Comparison of ENCODE assay signal across 8 cellular contexts in the genomic region with DNA sequence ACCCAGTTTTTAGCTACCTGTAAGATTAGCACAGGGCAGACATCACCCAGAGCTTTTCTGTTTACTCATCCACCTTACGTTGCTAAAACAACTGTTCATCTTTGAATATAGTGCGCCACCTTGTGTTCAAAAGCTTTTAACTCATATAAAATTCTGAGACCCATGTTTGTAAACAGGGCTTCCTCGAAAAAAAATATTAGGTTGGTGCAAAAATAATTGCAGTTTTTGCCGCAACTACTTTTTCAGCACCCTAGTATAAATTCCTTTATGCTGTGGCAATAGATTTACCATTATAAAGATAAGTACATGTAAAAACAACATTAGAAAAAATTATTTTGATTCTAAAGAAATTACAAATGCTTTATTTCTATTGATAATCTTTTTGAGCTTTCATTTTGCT.
DNase-seq lines count a peak whose midpoint lies in the region; ATAC-seq, FAIRE-seq and TF ChIP-seq lines count a peak whose summit lies in the region.

No MANE protein-coding gene starts in this region.

- H3K4me3 ChIP-seq in NT2/D1 (ENCODE audit: insufficient read length, low read depth) (no peak overlapping the region), mammary epithelial cell (replicated peaks in 1 of 3; ENCODE audit: insufficient read depth in 1 of 3, low read depth in 2 of 3, low read length in 3 of 3) (no peak overlapping the region), kidney (ENCODE audit: low read length in 2 of 2) (no peak overlapping the region), testis (no peak overlapping the region)

- H4K20me1 ChIP-seq in mammary epithelial cell (ENCODE audit: insufficient read depth, low read length) = no peaks in the 10 kb centered on the region

- no peaks in the 10 kb centered on the region for H3K9me3 ChIP-seq in NT2/D1 (ENCODE audit: insufficient read depth, low read length)
- H3K9me3 ChIP-seq in mammary epithelial cell (replicated peaks; ENCODE audit: insufficient read depth, low read length) = no peaks in the 10 kb centered on the region
- no peaks in the 10 kb centered on the region for H3K9me3 ChIP-seq in kidney (ENCODE audit: control insufficient read depth in 1 of 2, low read length in 2 of 2)
- H3K9me3 ChIP-seq in testis = no peaks in the 10 kb centered on the region

- peak; percentile 96 for FAIRE-seq in kidney (lab: Jason Lieb, UNC)

- WGBS in mammary epithelial cell (ENCODE audit: low coverage, missing lambda C conversion rate) = 5% methylated on average over 4 of the region's 4 CpGs
- 27 to 35% methylated on average over 4 of the region's 4 CpGs for WGBS in testis, 2 donors

- no peaks in the 10 kb centered on the region for H3K79me2 ChIP-seq in mammary epithelial cell (ENCODE audit: insufficient read depth, low read length)

- no peak overlapping the region for H2AFZ ChIP-seq in mammary epithelial cell (ENCODE audit: low read depth, low read length)

- TF ChIP-seq RAD21 in Ishikawa (IDR thresholded peaks at IDR 0.05; ENCODE audit: low read depth) = peak; percentile 79

- no peak overlapping the region for H3K9ac ChIP-seq in NT2/D1 (ENCODE audit: insufficient read length, low read depth)
- H3K9ac ChIP-seq in mammary epithelial cell (ENCODE audit: insufficient read depth, low read length) = no peak overlapping the region
- H3K9ac ChIP-seq in kidney (ENCODE audit: low read length in 2 of 2) = no peak overlapping the region

- TF ChIP-seq CTCF in mammary epithelial cell (conservative IDR thresholded peaks at IDR 0.05 in 1 of 2, IDR thresholded peaks at IDR 0.05 in 1 of 2; ENCODE audit: extremely low read depth in 1 of 2, insufficient read depth in 1 of 2, low read depth in 1 of 2, low read length in 2 of 2) (peak; percentile 28 to 52), kidney (IDR thresholded peaks at IDR 0.05; ENCODE audit: borderline replicate concordance, extremely low read depth, insufficient read depth) (peak; percentile 63), testis (IDR thresholded peaks at IDR 0.05) (peak; percentile 47 to 58 (median 58))

- CTCF ChIA-PET in mammary epithelial cell (lab: Charles Lee; ENCODE audit: low non-redundant PET) = interaction anchor here (0.5 to 0.9 kb wide), 9 partner anchors 94 to 650 kb away, joined by 3 to 11 read pairs (median 3); no protein-coding TSS in a partner anchor

- H3K36me3 ChIP-seq in NT2/D1 (ENCODE audit: insufficient read depth, insufficient read length, low read length) (no peaks in the 10 kb centered on the region), mammary epithelial cell (ENCODE audit: insufficient read depth, low read length) (no peaks in the 10 kb centered on the region), kidney (ENCODE audit: control insufficient read depth in 1 of 2, insufficient read depth in 2 of 2, low read length in 2 of 2) (peaks cover 0 to 5% of the 10 kb centered on the region in 2 donors), testis (ENCODE audit: low read depth, missing control alignments) (no peaks in the 10 kb centered on the region)

- no peak for TF ChIP-seq EP300 in Ishikawa (IDR thresholded peaks at IDR 0.05; ENCODE audit: borderline replicate concordance)

- intact Hi-C loops in mammary epithelial cell (cut with micrococcal nuclease) = loop anchor here (1.0 to 10.0 kb wide), 5 partner anchors 94 to 882 kb away; no protein-coding TSS in a partner anchor
- intact Hi-C loops in kidney (cut with DNase I) = no loop called here
- intact Hi-C loops in testis (cut with DNase I; ENCODE audit: low total_unique reads) = no loop called here

- BruUV-seq in mammary epithelial cell (replicated peaks; lab: Mats Ljungman, UMichigan) = no TSS peak

- H3K4me1 ChIP-seq in NT2/D1 (ENCODE audit: insufficient read depth, insufficient read length) (no peaks in the 10 kb centered on the region), mammary epithelial cell (ENCODE audit: insufficient read depth, low read length) (no peaks in the 10 kb centered on the region), kidney (ENCODE audit: control insufficient read depth in 1 of 2, insufficient read depth in 1 of 2, low read depth in 1 of 2, low read length in 2 of 2) (no peaks in the 10 kb centered on the region), testis (no peaks in the 10 kb centered on the region)

- in situ Hi-C loops in mammary epithelial cell (cut with MboI; ENCODE audit: low sequenced_read_pairs in 2 of 2) = loop anchor here (10.0 to 25.0 kb wide), 2 partner anchors 582 to 855 kb away; no protein-coding TSS in a partner anchor

- dilution Hi-C loops in mammary epithelial cell (cut with HindIII; ENCODE audit: low sequenced_read_pairs) = no loop called here

- no peak for TF ChIP-seq POLR2A in testis (IDR thresholded peaks at IDR 0.05)

- H3K27ac ChIP-seq in mammary epithelial cell (ENCODE audit: insufficient read depth, low read depth, low read length) (no peak overlapping the region), kidney (ENCODE audit: low read depth in 2 of 2, low read length in 2 of 2) (no peak overlapping the region), testis (no peak overlapping the region)

- DNase-seq in stimulated activated CD4-positive, alpha-beta T cell treated with anti-CD3 and anti-CD28 coated beads, Interleukin-2, amount 100 ng/mL, for 4 hours (ENCODE audit: low read depth) = peak; percentile 16
- no peak for DNase-seq in stimulated activated CD4-positive, alpha-beta T cell treated with anti-CD3 and anti-CD28 coated beads, Interleukin-1b, Interleukin-23, amount 100 ng/mL, for 48 hours
- DNase-seq in NT2/D1 (ENCODE audit: low read depth, low spot score) (peak; percentile 51), mammary epithelial cell (peak; percentile 72), kidney (no peak), testis (peak; percentile 43)

- no peaks in the 10 kb centered on the region for H3K27me3 ChIP-seq in NT2/D1 (ENCODE audit: insufficient read depth, insufficient read length)
- H3K27me3 ChIP-seq in mammary epithelial cell (ENCODE audit: insufficient read depth, low read length) = no peaks in the 10 kb centered on the region
- no peaks in the 10 kb centered on the region for H3K27me3 ChIP-seq in testis

- peak overlapping the region; percentile 14 for H3K4me2 ChIP-seq in mammary epithelial cell (ENCODE audit: insufficient read depth, low read depth, low read length)

- peak; percentile 87 for ATAC-seq in GM21723 (IDR thresholded peaks at IDR 0.05; ENCODE audit: unreplicated experiment)

TF ChIP-seq in Ishikawa, 13 proteins besides CTCF, POLR2A, EP300 and RAD21:
- TF ChIP-seq REST (IDR thresholded peaks at IDR 0.05; ENCODE audit: low read depth) = no peak
- no peak for TF ChIP-seq USF1 (IDR thresholded peaks at IDR 0.05)
- TF ChIP-seq EGR1 (IDR thresholded peaks at IDR 0.05) = no peak
- no peak for TF ChIP-seq NFIC (IDR thresholded peaks at IDR 0.05)

Comparison
In these comparisons a context has a peak if more than half of its experiments do, and no peak if none do; other contexts are left out.
1. DNase-seq: peak in stimulated activated CD4-positive, alpha-beta T cell treated with anti-CD3 and anti-CD28 coated beads, Interleukin-2, amount 100 ng/mL, for 4 hours (single experiment), NT2/D1 (single experiment), mammary epithelial cell (single experiment) and testis (single experiment); none in stimulated activated CD4-positive, alpha-beta T cell treated with anti-CD3 and anti-CD28 coated beads, Interleukin-1b, Interleukin-23, amount 100 ng/mL, for 48 hours (single experiment) and kidney (single experiment).
2. Peak in every context shown above with its lines, with median percentiles within 50 percentile points of each other: CTCF ChIP-seq.